ENCODE assay signal across 15 cellular contexts in genomic region chr9:121182976-121183375, GRCh38. TPM values are rescaled to one million over a fixed set of nuclear protein-coding genes. Genes with fewer than 3 reads are reported as not detected.
DNase-seq lines count a peak whose midpoint lies in the region; ATAC-seq and TF ChIP-seq lines count a peak whose summit lies in the region.
"Had no signal": no experiment of that assay in that cellular context is flagged by ENCODE, and none has a peak within 500 bp of the region (broad histone marks: within the 10 kb centered on the region; RNA-seq: fewer than 3 reads in every experiment).

No MANE protein-coding gene starts in this region.

- H3K9me3 ChIP-seq in DOHH2 (ENCODE audit: control insufficient read depth, insufficient read depth, low read length) (no peaks in the 10 kb centered on the region), T-helper 17 cell (ENCODE audit: control insufficient read depth, low read length, poor library complexity, severe bottlenecking) (no peaks in the 10 kb centered on the region), liver (ENCODE audit: control insufficient read depth in 4 of 4, low read length in 3 of 4) (no peaks in the 10 kb centered on the region), adrenal gland (replicated peaks in 1 of 3) (no peaks in the 10 kb centered on the region)
- H3K9me3 ChIP-seq: esophagus squamous epithelium, Peyer's patch, right atrium auricular region had no signal

- peaks cover 67% of the 10 kb centered on the region for H3F3A ChIP-seq in DOHH2 (ENCODE audit: control insufficient read depth, insufficient read depth)

- H3K4me3 Mint-ChIP-seq in T-helper 17 cell, result peak overlapping the region; percentile 8

- H3K36me3 ChIP-seq in DOHH2 (ENCODE audit: control insufficient read depth, low read length), result peaks cover 95% of the 10 kb centered on the region
- peaks cover 0 to 15% (median 7%) of the 10 kb centered on the region in 4 donors for H3K36me3 ChIP-seq in liver (ENCODE audit: control insufficient read depth in 4 of 4, insufficient read depth in 3 of 4, low read depth in 1 of 4, low read length in 3 of 4)
- peaks cover 0 to 27% of the 10 kb centered on the region in 2 donors for H3K36me3 ChIP-seq in adrenal gland (replicated peaks in 1 of 2)

- in situ Hi-C loops in ACHN (cut with HindIII; ENCODE audit: low pct_ligation_motif_present, low pct_unique_long_range_greater_than_20kb, low sequenced_read_pairs), result no loop called here

- H3K36me3 Mint-ChIP-seq in T-helper 17 cell (ENCODE audit: low read depth), result peaks cover 2% of the 10 kb centered on the region

- peak overlapping the region; percentile 81 for H3K4me2 ChIP-seq in DOHH2 (ENCODE audit: low read length)

- no peaks in the 10 kb centered on the region for H3K27me3 Mint-ChIP-seq in T-helper 17 cell

- peak overlapping the region; percentile 80 for H3K27ac ChIP-seq in DOHH2 (ENCODE audit: low read depth, low read length)
- peak overlapping the region; percentile 21 to 58 for H3K27ac ChIP-seq in liver (ENCODE audit: low read depth in 1 of 2, low read length in 2 of 2)
- H3K27ac ChIP-seq in adrenal gland, result no peak overlapping the region
- H3K27ac ChIP-seq: Peyer's patch, right atrium auricular region had no signal

- no peak for TF ChIP-seq POLR2A in adrenal gland (IDR thresholded peaks at IDR 0.05)

- ATAC-seq in T-helper 17 cell, result no peak

- H3K9me2 ChIP-seq in DOHH2 (replicated peaks; ENCODE audit: control insufficient read depth, low read length), result no peaks in the 10 kb centered on the region

- peaks cover 29% of the 10 kb centered on the region for H3K4me1 Mint-ChIP-seq in T-helper 17 cell

- H3K27me3 ChIP-seq in DOHH2 (ENCODE audit: control insufficient read depth, low read length) (no peaks in the 10 kb centered on the region), liver (ENCODE audit: control insufficient read depth in 4 of 4, insufficient read depth in 4 of 4, low read length in 3 of 4) (no peaks in the 10 kb centered on the region), adrenal gland (no peaks in the 10 kb centered on the region)
- H3K27me3 ChIP-seq: esophagus squamous epithelium, Peyer's patch, right atrium auricular region had no signal

- DNase-seq in ACHN (peak; percentile 31), T-helper 17 cell (no peak), kidney glomerular epithelial cell (lab: John Stamatoyannopoulos, UW) (no peak), NCI-H82 treated with DMSO at 0.1 percent for 48 hours (lab: John Stamatoyannopoulos, UW; ENCODE audit: unreplicated experiment) (no peak), adrenal gland (no peak)
- DNase-seq in effector CD4-positive, alpha-beta T cell, result no peak
- DNase-seq: C1 segment of cervical spinal cord; central memory CD4-positive, alpha-beta T cell; esophagus squamous epithelium; NCI-H2171 treated with DMSO at 0.1 percent for 48 hours; Peyer's patch; substantia nigra had no signal

- no peaks in the 10 kb centered on the region for H4K20me1 ChIP-seq in DOHH2 (ENCODE audit: control insufficient read depth, insufficient read depth, low read depth, low read length)

- H3K4me3 ChIP-seq in DOHH2 (ENCODE audit: low read length) (peak overlapping the region; percentile 58), liver (ENCODE audit: low read depth in 1 of 3, low read length in 3 of 3) (no peak overlapping the region), adrenal gland (no peak overlapping the region)
- H3K4me3 ChIP-seq: esophagus squamous epithelium, Peyer's patch, right atrium auricular region had no signal

- H3K4me1 ChIP-seq in DOHH2 (ENCODE audit: control insufficient read depth, low read length), result peaks cover 61% of the 10 kb centered on the region
- peaks cover 14 to 77% (median 72%) of the 10 kb centered on the region in 4 donors for H3K4me1 ChIP-seq in liver (ENCODE audit: control insufficient read depth in 4 of 4, insufficient read depth in 4 of 4, low read length in 3 of 4)
- H3K4me1 ChIP-seq in adrenal gland (replicated peaks in 1 of 2), result peaks cover 8 to 57% of the 10 kb centered on the region in 2 donors

- no peak for TF ChIP-seq RAD21 in liver (IDR thresholded peaks at IDR 0.05)

- peaks cover 77% of the 10 kb centered on the region for H3K79me2 ChIP-seq in DOHH2 (ENCODE audit: control insufficient read depth, low read length)

- no peak for TF ChIP-seq CTCF in DOHH2 (IDR thresholded peaks at IDR 0.05; ENCODE audit: low read depth, low read length, poor library complexity, severe bottlenecking)
- no peak for TF ChIP-seq CTCF in liver (IDR thresholded peaks at IDR 0.05; ENCODE audit: low read depth, low read length, missing input control)
- TF ChIP-seq CTCF in adrenal gland (IDR thresholded peaks at IDR 0.05), result no peak

- peak overlapping the region in 1 of 2 donors; percentile 5 for H3K9ac ChIP-seq in liver (ENCODE audit: low read depth in 1 of 2, low read length in 2 of 2)

- intact Hi-C loops in adrenal gland (cut with DNase I), result no loop called here

- H3K27ac Mint-ChIP-seq in T-helper 17 cell, result peak overlapping the region; percentile 88

TF ChIP-seq in liver, 16 proteins besides CTCF, POLR2A, EP300 and RAD21:
- TF ChIP-seq FOXA2 (IDR thresholded peaks at IDR 0.05) (no peak), SP1 (IDR thresholded peaks at IDR 0.05) (no peak), TAF1 (conservative IDR thresholded peaks at IDR 0.05) (no peak), FOXA1 (IDR thresholded peaks at IDR 0.05) (no peak), YY1 (IDR thresholded peaks at IDR 0.05) (no peak), HNF4G (IDR thresholded peaks at IDR 0.05) (no peak), JUND (IDR thresholded peaks at IDR 0.05) (no peak), RXRA (IDR thresholded peaks at IDR 0.05) (no peak), NR2F2 (IDR thresholded peaks at IDR 0.05) (no peak), HNF4A (conservative IDR thresholded peaks at IDR 0.05) (no peak), GABPA (IDR thresholded peaks at IDR 0.05 in 1 of 2, conservative IDR thresholded peaks at IDR 0.05 in 1 of 2) (no peak), ATF3 (IDR thresholded peaks at IDR 0.05) (no peak)
- TF ChIP-seq, protein P1, sequence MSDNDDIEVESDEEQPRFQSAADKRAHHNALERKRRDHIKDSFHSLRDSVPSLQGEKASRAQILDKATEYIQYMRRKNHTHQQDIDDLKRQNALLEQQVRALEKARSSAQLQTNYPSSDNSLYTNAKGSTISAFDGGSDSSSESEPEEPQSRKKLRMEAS (IDR thresholded peaks at IDR 0.05), result no peak
- TF ChIP-seq, protein P2, sequence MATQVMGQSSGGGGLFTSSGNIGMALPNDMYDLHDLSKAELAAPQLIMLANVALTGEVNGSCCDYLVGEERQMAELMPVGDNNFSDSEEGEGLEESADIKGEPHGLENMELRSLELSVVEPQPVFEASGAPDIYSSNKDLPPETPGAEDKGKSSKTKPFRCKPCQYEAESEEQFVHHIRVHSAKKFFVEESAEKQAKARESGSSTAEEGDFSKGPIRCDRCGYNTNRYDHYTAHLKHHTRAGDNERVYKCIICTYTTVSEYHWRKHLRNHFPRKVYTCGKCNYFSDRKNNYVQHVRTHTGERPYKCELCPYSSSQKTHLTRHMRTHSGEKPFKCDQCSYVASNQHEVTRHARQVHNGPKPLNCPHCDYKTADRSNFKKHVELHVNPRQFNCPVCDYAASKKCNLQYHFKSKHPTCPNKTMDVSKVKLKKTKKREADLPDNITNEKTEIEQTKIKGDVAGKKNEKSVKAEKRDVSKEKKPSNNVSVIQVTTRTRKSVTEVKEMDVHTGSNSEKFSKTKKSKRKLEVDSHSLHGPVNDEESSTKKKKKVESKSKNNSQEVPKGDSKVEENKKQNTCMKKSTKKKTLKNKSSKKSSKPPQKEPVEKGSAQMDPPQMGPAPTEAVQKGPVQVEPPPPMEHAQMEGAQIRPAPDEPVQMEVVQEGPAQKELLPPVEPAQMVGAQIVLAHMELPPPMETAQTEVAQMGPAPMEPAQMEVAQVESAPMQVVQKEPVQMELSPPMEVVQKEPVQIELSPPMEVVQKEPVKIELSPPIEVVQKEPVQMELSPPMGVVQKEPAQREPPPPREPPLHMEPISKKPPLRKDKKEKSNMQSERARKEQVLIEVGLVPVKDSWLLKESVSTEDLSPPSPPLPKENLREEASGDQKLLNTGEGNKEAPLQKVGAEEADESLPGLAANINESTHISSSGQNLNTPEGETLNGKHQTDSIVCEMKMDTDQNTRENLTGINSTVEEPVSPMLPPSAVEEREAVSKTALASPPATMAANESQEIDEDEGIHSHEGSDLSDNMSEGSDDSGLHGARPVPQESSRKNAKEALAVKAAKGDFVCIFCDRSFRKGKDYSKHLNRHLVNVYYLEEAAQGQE (IDR thresholded peaks at IDR 0.05), result no peak
- TF ChIP-seq, protein P3, sequence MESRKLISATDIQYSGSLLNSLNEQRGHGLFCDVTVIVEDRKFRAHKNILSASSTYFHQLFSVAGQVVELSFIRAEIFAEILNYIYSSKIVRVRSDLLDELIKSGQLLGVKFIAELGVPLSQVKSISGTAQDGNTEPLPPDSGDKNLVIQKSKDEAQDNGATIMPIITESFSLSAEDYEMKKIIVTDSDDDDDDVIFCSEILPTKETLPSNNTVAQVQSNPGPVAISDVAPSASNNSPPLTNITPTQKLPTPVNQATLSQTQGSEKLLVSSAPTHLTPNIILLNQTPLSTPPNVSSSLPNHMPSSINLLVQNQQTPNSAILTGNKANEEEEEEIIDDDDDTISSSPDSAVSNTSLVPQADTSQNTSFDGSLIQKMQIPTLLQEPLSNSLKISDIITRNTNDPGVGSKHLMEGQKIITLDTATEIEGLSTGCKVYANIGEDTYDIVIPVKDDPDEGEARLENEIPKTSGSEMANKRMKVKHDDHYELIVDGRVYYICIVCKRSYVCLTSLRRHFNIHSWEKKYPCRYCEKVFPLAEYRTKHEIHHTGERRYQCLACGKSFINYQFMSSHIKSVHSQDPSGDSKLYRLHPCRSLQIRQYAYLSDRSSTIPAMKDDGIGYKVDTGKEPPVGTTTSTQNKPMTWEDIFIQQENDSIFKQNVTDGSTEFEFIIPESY (IDR thresholded peaks at IDR 0.05), result no peak
TF ChIP-seq in liver: peak in this region for 0.

RNA-seq across cellular contexts. Expression of gene RAB14, which starts 18.7 kb away (rescaled TPM):
- total RNA-seq in T-helper 17 cell, result 10 to 100 TPM; 42.1 to 49.8 TPM
- total RNA-seq in liver, result 10 to 100 TPM; 30.2 to 42.8 TPM
- 10 to 100 TPM; 25.9 to 48.2 TPM for polyA plus RNA-seq in liver
- 10 to 100 TPM; 23.8 to 93.2 (median 59.6) TPM for total RNA-seq in adrenal gland
- polyA plus RNA-seq in adrenal gland, result 100 to 1,000 TPM in 1 of 3 donors, 10 to 100 TPM in 2; 16.5 to 108 (median 21.7) TPM

Comparison
In these comparisons a context has a peak if more than half of its experiments do, and no peak if none do; other contexts are left out.
1. H3K27ac ChIP-seq: peak in DOHH2 (single experiment) and liver (2 of 2); none in adrenal gland (0 of 5).